Comparison of ENCODE assay signal across 16 cellular contexts in the genomic region with DNA sequence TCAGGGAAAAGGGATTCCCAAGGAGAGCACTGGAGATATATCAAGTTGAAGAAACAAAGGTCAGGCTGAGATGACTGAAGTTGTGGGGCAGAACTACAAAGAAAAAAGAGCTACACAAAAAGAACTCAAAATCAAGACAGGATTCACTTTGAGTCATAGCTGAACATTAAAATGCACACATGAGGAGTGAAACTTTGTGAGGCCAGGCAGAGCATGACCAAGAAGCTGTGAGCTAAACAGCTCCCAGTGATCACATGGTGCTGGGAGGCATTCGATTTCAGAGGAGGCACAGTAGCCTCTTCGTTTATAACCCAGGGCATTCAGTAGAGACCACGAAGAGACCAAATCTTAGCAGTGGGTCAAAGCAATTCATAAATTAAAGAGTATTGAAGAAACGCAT.
DNase-seq lines count a peak whose midpoint lies in the region; ATAC-seq and TF ChIP-seq lines count a peak whose summit lies in the region.
"Had no signal": no experiment of that assay in that cellular context is flagged by ENCODE, and none has a peak within 500 bp of the region (broad histone marks: within the 10 kb centered on the region; RNA-seq: fewer than 3 reads in every experiment).

No MANE protein-coding gene starts in this region.

- peaks cover 4% of the 10 kb centered on the region for H3K9me3 Mint-ChIP-seq in activated naive CD8-positive, alpha-beta T cell (ENCODE audit: low read depth)

- H3K4me1 Mint-ChIP-seq in activated naive CD8-positive, alpha-beta T cell (ENCODE audit: low read depth): peaks cover 6% of the 10 kb centered on the region

- H3K4me3 Mint-ChIP-seq in activated naive CD8-positive, alpha-beta T cell: no peak overlapping the region

- no peak for TF ChIP-seq CTCF in GM10266 (IDR thresholded peaks at IDR 0.05; ENCODE audit: control insufficient read depth, insufficient read depth, low read depth, missing control alignments)

- ATAC-seq in GM18499 (IDR thresholded peaks at IDR 0.05; ENCODE audit: insufficient read depth, unreplicated experiment) (peak; percentile 66), HG02642 (IDR thresholded peaks at IDR 0.05; ENCODE audit: poor library complexity, unreplicated experiment) (peak; percentile 45), GM19397 (IDR thresholded peaks at IDR 0.05; ENCODE audit: unreplicated experiment) (no peak)
- ATAC-seq: body of pancreas, PC-3 had no signal

- peak overlapping the region; percentile 22 for H3K27ac Mint-ChIP-seq in activated naive CD8-positive, alpha-beta T cell

- DNase-seq in GM10266 (ENCODE audit: extremely low spot score): peak; percentile 4
- DNase-seq in cortex of kidney (lab: John Stamatoyannopoulos, UW): no peak
- no peak for DNase-seq in hypothalamus (lab: John Stamatoyannopoulos, UW)
- DNase-seq: activated CD4-positive, alpha-beta T cell treated with anti-CD3 and anti-CD28 coated beads, Interleukin-2, amount 50 U/mL, for 4 hours; activated effector memory CD4-positive, alpha-beta T cell treated with anti-CD3 and anti-CD28 coated beads, Interleukin-2, amount 50 U/mL, for 16 hours; body of pancreas; dorsolateral prefrontal cortex; midbrain; MM.1S; NCI-H2029; NCI-H524; PC-3 had no signal

- H3K36me3 Mint-ChIP-seq in activated naive CD8-positive, alpha-beta T cell: peaks cover 14% of the 10 kb centered on the region

- no peaks in the 10 kb centered on the region for H3K27me3 Mint-ChIP-seq in activated naive CD8-positive, alpha-beta T cell
